ENCODE assay signal across 15 cellular contexts in genomic region chr4:188903995-188904394, GRCh38.
DNase-seq lines count a peak whose midpoint lies in the region; ATAC-seq and TF ChIP-seq lines count a peak whose summit lies in the region.
"Had no signal": no experiment of that assay in that cellular context is flagged by ENCODE, and none has a peak within 500 bp of the region (broad histone marks: within the 10 kb centered on the region; RNA-seq: fewer than 3 reads in every experiment).

No MANE protein-coding gene starts in this region.

- no peak overlapping the region for H2AFZ ChIP-seq in HCT116 (ENCODE audit: low read depth, low read length, poor library complexity, severe bottlenecking)
- H2AFZ ChIP-seq: GM23248 had no signal

- H3K4me1 ChIP-seq in HCT116 (ENCODE audit: control insufficient read depth in 1 of 2, insufficient read depth in 2 of 2, low read length in 2 of 2), result no peaks in the 10 kb centered on the region
- no peaks in the 10 kb centered on the region for H3K4me1 ChIP-seq in mesendoderm (ENCODE audit: control insufficient read depth, low read depth, low read length)

- TF ChIP-seq RAD21 in HCT116 (IDR thresholded peaks at IDR 0.05; ENCODE audit: low read depth), result peak; percentile 44; the same call in 1 of the 2 replicates

- H3K79me1 ChIP-seq in mesendoderm (ENCODE audit: low read length), result no peaks in the 10 kb centered on the region

- H2BK5ac ChIP-seq in mesendoderm (ENCODE audit: low read length), result no peak overlapping the region

- no peak for TF ChIP-seq POLR2A in HCT116 (IDR thresholded peaks at IDR 0.05; ENCODE audit: borderline replicate concordance, extremely low read depth, insufficient read depth, insufficient read length)

- no peak overlapping the region for H3K4me3 ChIP-seq in HCT116 (replicated peaks in 1 of 2; ENCODE audit: low read depth in 1 of 2, low read length in 2 of 2)
- no peak overlapping the region for H3K4me3 ChIP-seq in mesendoderm (ENCODE audit: low read length)
- H3K4me3 ChIP-seq: GM23248 had no signal

- H3K9me2 ChIP-seq in HCT116 (ENCODE audit: insufficient read depth), result no peaks in the 10 kb centered on the region

- no peaks in the 10 kb centered on the region for H3K36me3 ChIP-seq in HCT116 (ENCODE audit: control insufficient read depth in 1 of 2, insufficient read depth in 2 of 2, low read length in 2 of 2)
- no peaks in the 10 kb centered on the region for H3K36me3 ChIP-seq in mesendoderm (ENCODE audit: control insufficient read depth, insufficient read depth, low read length)

- no CpG with 5 or more reads among the region's 3 CpGs for WGBS in mesendoderm (ENCODE audit: extremely low coverage, insufficient coverage, low lambda C conversion rate)

- BruUV-seq in HCT116 (replicated peaks; lab: Mats Ljungman, UMichigan), result no TSS peak

- H3K23ac ChIP-seq in mesendoderm (ENCODE audit: low read length), result no peak overlapping the region

- H3K56ac ChIP-seq in mesendoderm (ENCODE audit: low read length), result no peak overlapping the region

- no peak; the same call in 1 of the 2 replicates for ATAC-seq in HCT116
- no peak for ATAC-seq in WTC11
- ATAC-seq in GM18868 (IDR thresholded peaks at IDR 0.05; ENCODE audit: unreplicated experiment), result no peak

- no peaks in the 10 kb centered on the region for H4K20me1 ChIP-seq in HCT116 (ENCODE audit: insufficient read depth)

- no peak overlapping the region for H2BK120ac ChIP-seq in mesendoderm (ENCODE audit: low read depth, low read length)

- H3K27ac Mint-ChIP-seq in chondrocyte (ENCODE audit: unreplicated experiment) (no peak overlapping the region), WTC11 (no peak overlapping the region)
- H3K27ac Mint-ChIP-seq: HFFc6 had no signal

- H3K4ac ChIP-seq in mesendoderm (ENCODE audit: low read depth, low read length), result no peak overlapping the region

- peak; percentile 17; the same call in 1 of the 2 replicates for TF ChIP-seq CTCF in C4-2B (conservative IDR thresholded peaks at IDR 0.05)
- TF ChIP-seq CTCF in HCT116 (IDR thresholded peaks at IDR 0.05 in 2 of 3, conservative IDR thresholded peaks at IDR 0.05 in 1 of 3; ENCODE audit: borderline replicate concordance in 1 of 3, insufficient read depth in 1 of 3, low read depth in 2 of 3, low read length in 2 of 3), result peak in 1 of 3 experiments; percentile 26; a peak in 1 of 6 replicates
- TF ChIP-seq CTCF in chondrocyte (IDR thresholded peaks at IDR 0.05), result peak; percentile 59
- TF ChIP-seq CTCF in WTC11 (IDR thresholded peaks at IDR 0.05), result no peak

- peaks cover 13% of the 10 kb centered on the region for H3K9me3 Mint-ChIP-seq in chondrocyte (ENCODE audit: low read depth)
- H3K9me3 Mint-ChIP-seq in WTC11, result peaks cover 6% of the 10 kb centered on the region; the same call in 1 of the 2 replicates
- H3K9me3 Mint-ChIP-seq: HFFc6 had no signal

- no peak overlapping the region for H3K18ac ChIP-seq in mesendoderm (ENCODE audit: low read length)

- H3K27ac ChIP-seq in C4-2B (no peak overlapping the region), HCT116 (ENCODE audit: low read depth, low read length) (no peak overlapping the region), mesendoderm (ENCODE audit: low read depth, low read length) (no peak overlapping the region)
- H3K27ac ChIP-seq: GM23248 had no signal

- H4K8ac ChIP-seq in mesendoderm (ENCODE audit: low read depth, low read length), result no peak overlapping the region

- no peak overlapping the region for H4K5ac ChIP-seq in mesendoderm (ENCODE audit: low read length)

- POLR2A ChIA-PET in HCT116 (lab: Charles Lee) (no interaction called here), WTC11 (lab: Charles Lee) (no interaction called here)

- H3K4me2 ChIP-seq in HCT116 (ENCODE audit: low read length) (no peak overlapping the region), mesendoderm (ENCODE audit: low read length) (no peak overlapping the region)

- H3K79me2 ChIP-seq in HCT116 (ENCODE audit: insufficient read depth, low read length) (no peaks in the 10 kb centered on the region), mesendoderm (ENCODE audit: control insufficient read depth, insufficient read depth, low read length) (no peaks in the 10 kb centered on the region)

- H3K27me3 Mint-ChIP-seq in chondrocyte (ENCODE audit: low read depth) (no peaks in the 10 kb centered on the region), WTC11 (ENCODE audit: low read depth) (no peaks in the 10 kb centered on the region)

- H3K9me3 ChIP-seq in HCT116 (ENCODE audit: control insufficient read depth in 1 of 2, insufficient read depth in 1 of 2, low read depth in 1 of 2, low read length in 2 of 2), result no peaks in the 10 kb centered on the region

- CTCF ChIA-PET in HCT116 (lab: Charles Lee), result no interaction called here
- CTCF ChIA-PET in WTC11 (lab: Charles Lee), result no interaction called here

- no peak for DNase-seq in HCT116 (ENCODE audit: low read depth, low spot score)
- DNase-seq in chondrocyte (ENCODE audit: low spot score), result no peak
- peak; percentile 8 for DNase-seq in mesendoderm
- no peak for DNase-seq in effector CD8-positive, alpha-beta T cell (lab: John Stamatoyannopoulos, UW)
- no peak for DNase-seq in WTC11 (ENCODE audit: low spot score)
- DNase-seq: AML-193, DMS79, GM23248, HFFc6, NCI-H187 treated with DMSO at 0.1 percent for 48 hours, NCI-H774, RPMI8226, SIG-M5 had no signal

- H3K36me3 Mint-ChIP-seq in chondrocyte (ENCODE audit: low read depth) (no peaks in the 10 kb centered on the region), WTC11 (no peaks in the 10 kb centered on the region)

- H2BK15ac ChIP-seq in mesendoderm (replicated peaks; ENCODE audit: low read depth), result no peak overlapping the region

- intact Hi-C loops in HCT116 (cut with micrococcal nuclease), result no loop called here

- H3K4me1 Mint-ChIP-seq in chondrocyte (ENCODE audit: low read depth) (no peaks in the 10 kb centered on the region), WTC11 (0 out of 2 replicates have a peak, but pooled peaks cover 3% of the 10 kb centered on the region)

- H3K4me3 Mint-ChIP-seq in chondrocyte (ENCODE audit: unreplicated experiment) (no peak overlapping the region), WTC11 (no peak overlapping the region)
- H3K4me3 Mint-ChIP-seq: HFFc6 had no signal

- no peak overlapping the region for H3K9ac ChIP-seq in HCT116 (ENCODE audit: low read length)
- H3K9ac ChIP-seq in mesendoderm (ENCODE audit: low read length), result no peak overlapping the region
- H3K9ac ChIP-seq: GM23248 had no signal

- H2AK5ac ChIP-seq in mesendoderm (ENCODE audit: low read length), result no peak overlapping the region

- RAD21 ChIA-PET in HCT116 (lab: Charles Lee; ENCODE audit: low non-redundant PET in 1 of 2, low total read pairs in 2 of 2, uncharacterized antibody in 2 of 2, unreplicated experiment in 2 of 2), result no interaction called here

- no peaks in the 10 kb centered on the region for H3K27me3 ChIP-seq in HCT116 (ENCODE audit: insufficient read depth, low read length)
- H3K27me3 ChIP-seq in mesendoderm (ENCODE audit: insufficient read depth, low read length, poor library complexity), result no peaks in the 10 kb centered on the region

TF ChIP-seq in HCT116, 20 proteins besides CTCF, POLR2A, EP300 and RAD21:
- no peak for TF ChIP-seq SP1 (IDR thresholded peaks at IDR 0.05; ENCODE audit: low read depth)
- TF ChIP-seq ZBTB33 (IDR thresholded peaks at IDR 0.05; ENCODE audit: extremely low read depth, insufficient replicate concordance, low read length), result no peak

TF ChIP-seq in WTC11, 78 proteins besides CTCF, POLR2A, EP300 and RAD21 (continues in another document):
- TF ChIP-seq ZNF416 (CRISPR knock-in tag; IDR thresholded peaks at IDR 0.05), result no peak
- TF ChIP-seq SMAD4 (CRISPR knock-in tag; IDR thresholded peaks at IDR 0.05), result no peak
- TF ChIP-seq ZNF232 (CRISPR knock-in tag; IDR thresholded peaks at IDR 0.05), result no peak
- no peak for TF ChIP-seq ZNF512 (CRISPR knock-in tag; IDR thresholded peaks at IDR 0.05; ENCODE audit: borderline replicate concordance)
- no peak for TF ChIP-seq NR1H2 (CRISPR knock-in tag; IDR thresholded peaks at IDR 0.05)
- TF ChIP-seq ZNF219 (CRISPR knock-in tag; IDR thresholded peaks at IDR 0.05; ENCODE audit: borderline replicate concordance), result no peak
- TF ChIP-seq GABPB1 (CRISPR knock-in tag; IDR thresholded peaks at IDR 0.05), result no peak
- no peak for TF ChIP-seq PREB (CRISPR knock-in tag; IDR thresholded peaks at IDR 0.05; ENCODE audit: borderline replicate concordance)
- TF ChIP-seq JAZF1 (CRISPR knock-in tag; IDR thresholded peaks at IDR 0.05), result no peak
- no peak for TF ChIP-seq SMAD3 (CRISPR knock-in tag; IDR thresholded peaks at IDR 0.05; ENCODE audit: borderline replicate concordance)
- TF ChIP-seq ERG (CRISPR knock-in tag; IDR thresholded peaks at IDR 0.05), result no peak
- TF ChIP-seq MXD4 (CRISPR knock-in tag; IDR thresholded peaks at IDR 0.05; ENCODE audit: borderline replicate concordance), result no peak
